Comparison of ENCODE assay signal across 13 cellular contexts in the genomic region with DNA sequence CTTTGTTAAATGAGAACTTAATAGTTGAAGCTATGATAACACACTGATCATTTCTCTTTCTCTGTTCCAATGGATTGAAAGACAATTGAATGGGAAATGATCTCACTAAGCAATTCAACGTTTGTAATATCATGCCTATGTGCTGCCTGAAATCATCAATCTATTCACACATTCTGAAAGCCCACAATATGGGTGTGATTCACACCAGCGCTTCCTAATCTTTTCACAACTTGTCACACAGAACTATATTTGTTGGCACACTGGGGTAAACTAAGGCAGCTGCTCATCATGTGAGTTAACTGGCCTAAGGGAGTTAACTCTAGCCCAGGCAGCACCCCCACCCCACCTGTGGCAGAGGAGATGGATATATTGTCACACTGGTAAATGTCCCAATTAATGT. TPM values are rescaled to one million over a fixed set of nuclear protein-coding genes. Genes with fewer than 3 reads are reported as not detected.
DNase-seq lines count a peak whose midpoint lies in the region; ATAC-seq lines count a peak whose summit lies in the region.
"Had no signal": no experiment of that assay in that cellular context is flagged by ENCODE, and none has a peak within 500 bp of the region (broad histone marks: within the 10 kb centered on the region; RNA-seq: fewer than 3 reads in every experiment).

No MANE protein-coding gene starts in this region.

- ATAC-seq in stimulated activated memory B cell treated with anti-CD40 and anti-IgM and Interleukin-4, amounts not matched to agents 10 μg/mL and 1 μg/mL and 100 μg/mL, for 72 hours = no peak
- no peak for ATAC-seq in HG03571 (IDR thresholded peaks at IDR 0.05; ENCODE audit: unreplicated experiment)
- ATAC-seq: Panc1 had no signal

- H3K4me1 Mint-ChIP-seq in T-helper 2 cell treated with Interferon-gamma antibody and Interleukin-4, amounts not matched to agents 5 μg/mL and 100 μg/mL, for 36 hours (ENCODE audit: low read depth) = peaks cover 7% of the 10 kb centered on the region
- peaks cover 22% of the 10 kb centered on the region for H3K4me1 Mint-ChIP-seq in stimulated activated memory B cell treated with anti-CD40 and anti-IgM and Interleukin-4, amounts not matched to agents 10 μg/mL and 1 μg/mL and 100 μg/mL, for 72 hours
- H3K4me1 Mint-ChIP-seq: neural crest cell had no signal

- peaks cover 3% of the 10 kb centered on the region for H3K9me3 Mint-ChIP-seq in T-helper 2 cell treated with Interferon-gamma antibody and Interleukin-4, amounts not matched to agents 5 μg/mL and 100 μg/mL, for 36 hours
- peaks cover 9% of the 10 kb centered on the region for H3K9me3 Mint-ChIP-seq in stimulated activated memory B cell treated with anti-CD40 and anti-IgM and Interleukin-4, amounts not matched to agents 10 μg/mL and 1 μg/mL and 100 μg/mL, for 72 hours

- no peaks in the 10 kb centered on the region for H3K36me3 Mint-ChIP-seq in T-helper 2 cell treated with Interferon-gamma antibody and Interleukin-4, amounts not matched to agents 5 μg/mL and 100 μg/mL, for 36 hours (ENCODE audit: low read depth)
- peaks cover 7% of the 10 kb centered on the region for H3K36me3 Mint-ChIP-seq in stimulated activated memory B cell treated with anti-CD40 and anti-IgM and Interleukin-4, amounts not matched to agents 10 μg/mL and 1 μg/mL and 100 μg/mL, for 72 hours

- no peak overlapping the region for H3K27ac Mint-ChIP-seq in T-helper 2 cell treated with Interferon-gamma antibody and Interleukin-4, amounts not matched to agents 5 μg/mL and 100 μg/mL, for 36 hours
- H3K27ac Mint-ChIP-seq in stimulated activated memory B cell treated with anti-CD40 and anti-IgM and Interleukin-4, amounts not matched to agents 10 μg/mL and 1 μg/mL and 100 μg/mL, for 72 hours = peak overlapping the region; percentile 39

- H3K4me3 Mint-ChIP-seq in T-helper 2 cell treated with Interferon-gamma antibody and Interleukin-4, amounts not matched to agents 5 μg/mL and 100 μg/mL, for 36 hours = no peak overlapping the region
- H3K4me3 Mint-ChIP-seq in stimulated activated memory B cell treated with anti-CD40 and anti-IgM and Interleukin-4, amounts not matched to agents 10 μg/mL and 1 μg/mL and 100 μg/mL, for 72 hours = no peak overlapping the region
- H3K4me3 Mint-ChIP-seq: neural crest cell had no signal

- peaks cover 21% of the 10 kb centered on the region for H3K27me3 Mint-ChIP-seq in T-helper 2 cell treated with Interferon-gamma antibody and Interleukin-4, amounts not matched to agents 5 μg/mL and 100 μg/mL, for 36 hours (ENCODE audit: low read depth)
- H3K27me3 Mint-ChIP-seq in stimulated activated memory B cell treated with anti-CD40 and anti-IgM and Interleukin-4, amounts not matched to agents 10 μg/mL and 1 μg/mL and 100 μg/mL, for 72 hours = peaks cover 29% of the 10 kb centered on the region

- peak; percentile 2 for DNase-seq in activated T-cell treated with anti-CD3 and anti-CD28 coated beads for 48 hours (ENCODE audit: low read depth)
- DNase-seq in activated T-cell treated with anti-CD3 and anti-CD28 coated beads for 4 hours = no peak
- peak; percentile 10 for DNase-seq in T-helper 2 cell treated with Interferon-gamma antibody and Interleukin-4, amounts not matched to agents 5 μg/mL and 100 μg/mL, for 36 hours (ENCODE audit: low spot score)
- peak; percentile 27 to 53 for DNase-seq in dermis microvascular lymphatic vessel endothelial cell (ENCODE audit: low read depth in 2 of 2)
- DNase-seq in AG20443 (ENCODE audit: low spot score) = no peak
- no peak for DNase-seq in C1 segment of cervical spinal cord (lab: John Stamatoyannopoulos, UW)
- DNase-seq: GOT3, NCI-H1930, NCI-H748 treated with DMSO at 0.1 percent for 48 hours had no signal

RNA-seq across cellular contexts. Expression of a gene that starts 37.1 kb away (rescaled TPM):
- total RNA-seq in dermis microvascular lymphatic vessel endothelial cell = 500 and 675 TPM in 2 replicates

Comparison
In these comparisons a context has a peak if more than half of its experiments do, and no peak if none do; other contexts are left out.
1. DNase-seq: peak in activated T-cell treated with anti-CD3 and anti-CD28 coated beads for 48 hours (single experiment), T-helper 2 cell treated with Interferon-gamma antibody and Interleukin-4, amounts not matched to agents 5 μg/mL and 100 μg/mL, for 36 hours (single experiment) and dermis microvascular lymphatic vessel endothelial cell (2 of 2); none in activated T-cell treated with anti-CD3 and anti-CD28 coated beads for 4 hours (single experiment), AG20443 (single experiment) and C1 segment of cervical spinal cord (0 of 14).